Comparison of ENCODE assay signal across 1 cellular context in the genomic region with DNA sequence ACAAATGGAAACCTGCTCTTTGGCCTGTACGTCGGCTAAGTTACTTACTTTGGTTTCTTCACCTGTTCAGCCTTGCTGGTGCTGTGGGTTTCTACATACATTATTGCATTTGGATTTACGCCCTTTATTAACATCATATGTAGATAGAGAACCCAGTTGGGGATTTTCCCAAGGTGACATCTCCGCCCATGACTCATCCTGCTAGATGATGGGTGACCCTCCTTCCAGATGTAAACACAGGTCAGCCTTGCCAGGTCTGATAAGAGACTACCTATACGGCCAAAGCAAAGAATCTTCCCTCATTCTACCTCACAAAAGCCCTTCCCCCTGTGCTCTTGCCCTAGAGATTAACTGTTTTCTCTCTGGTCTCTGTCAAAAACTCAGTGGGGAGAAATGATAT.
TF ChIP-seq lines count a peak whose summit lies in the region.

No MANE protein-coding gene starts in this region.

TF ChIP-seq in GM23338, 12 proteins besides CTCF, POLR2A, EP300 and RAD21 (continued from another document):
- TF ChIP-seq, protein P1, sequence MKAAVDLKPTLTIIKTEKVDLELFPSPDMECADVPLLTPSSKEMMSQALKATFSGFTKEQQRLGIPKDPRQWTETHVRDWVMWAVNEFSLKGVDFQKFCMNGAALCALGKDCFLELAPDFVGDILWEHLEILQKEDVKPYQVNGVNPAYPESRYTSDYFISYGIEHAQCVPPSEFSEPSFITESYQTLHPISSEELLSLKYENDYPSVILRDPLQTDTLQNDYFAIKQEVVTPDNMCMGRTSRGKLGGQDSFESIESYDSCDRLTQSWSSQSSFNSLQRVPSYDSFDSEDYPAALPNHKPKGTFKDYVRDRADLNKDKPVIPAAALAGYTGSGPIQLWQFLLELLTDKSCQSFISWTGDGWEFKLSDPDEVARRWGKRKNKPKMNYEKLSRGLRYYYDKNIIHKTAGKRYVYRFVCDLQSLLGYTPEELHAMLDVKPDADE (IDR thresholded peaks at IDR 0.05): no peak
- TF ChIP-seq NANOG (IDR thresholded peaks at IDR 0.05; ENCODE audit: borderline replicate concordance) (no peak), CREB1 (CRISPR knock-in tag; IDR thresholded peaks at IDR 0.05; ENCODE audit: low read depth) (no peak), JUNB (IDR thresholded peaks at IDR 0.05; ENCODE audit: unreplicated experiment) (no peak), EZH2 (IDR thresholded peaks at IDR 0.05; ENCODE audit: low read depth, unreplicated experiment) (no peak), EZH2phosphoT487 (IDR thresholded peaks at IDR 0.05; ENCODE audit: unreplicated experiment) (no peak), ZNF114 (CRISPR knock-in tag; IDR thresholded peaks at IDR 0.05) (no peak), STAT1 (IDR thresholded peaks at IDR 0.05; ENCODE audit: unreplicated experiment) (no peak)
- TF ChIP-seq, protein P2, sequence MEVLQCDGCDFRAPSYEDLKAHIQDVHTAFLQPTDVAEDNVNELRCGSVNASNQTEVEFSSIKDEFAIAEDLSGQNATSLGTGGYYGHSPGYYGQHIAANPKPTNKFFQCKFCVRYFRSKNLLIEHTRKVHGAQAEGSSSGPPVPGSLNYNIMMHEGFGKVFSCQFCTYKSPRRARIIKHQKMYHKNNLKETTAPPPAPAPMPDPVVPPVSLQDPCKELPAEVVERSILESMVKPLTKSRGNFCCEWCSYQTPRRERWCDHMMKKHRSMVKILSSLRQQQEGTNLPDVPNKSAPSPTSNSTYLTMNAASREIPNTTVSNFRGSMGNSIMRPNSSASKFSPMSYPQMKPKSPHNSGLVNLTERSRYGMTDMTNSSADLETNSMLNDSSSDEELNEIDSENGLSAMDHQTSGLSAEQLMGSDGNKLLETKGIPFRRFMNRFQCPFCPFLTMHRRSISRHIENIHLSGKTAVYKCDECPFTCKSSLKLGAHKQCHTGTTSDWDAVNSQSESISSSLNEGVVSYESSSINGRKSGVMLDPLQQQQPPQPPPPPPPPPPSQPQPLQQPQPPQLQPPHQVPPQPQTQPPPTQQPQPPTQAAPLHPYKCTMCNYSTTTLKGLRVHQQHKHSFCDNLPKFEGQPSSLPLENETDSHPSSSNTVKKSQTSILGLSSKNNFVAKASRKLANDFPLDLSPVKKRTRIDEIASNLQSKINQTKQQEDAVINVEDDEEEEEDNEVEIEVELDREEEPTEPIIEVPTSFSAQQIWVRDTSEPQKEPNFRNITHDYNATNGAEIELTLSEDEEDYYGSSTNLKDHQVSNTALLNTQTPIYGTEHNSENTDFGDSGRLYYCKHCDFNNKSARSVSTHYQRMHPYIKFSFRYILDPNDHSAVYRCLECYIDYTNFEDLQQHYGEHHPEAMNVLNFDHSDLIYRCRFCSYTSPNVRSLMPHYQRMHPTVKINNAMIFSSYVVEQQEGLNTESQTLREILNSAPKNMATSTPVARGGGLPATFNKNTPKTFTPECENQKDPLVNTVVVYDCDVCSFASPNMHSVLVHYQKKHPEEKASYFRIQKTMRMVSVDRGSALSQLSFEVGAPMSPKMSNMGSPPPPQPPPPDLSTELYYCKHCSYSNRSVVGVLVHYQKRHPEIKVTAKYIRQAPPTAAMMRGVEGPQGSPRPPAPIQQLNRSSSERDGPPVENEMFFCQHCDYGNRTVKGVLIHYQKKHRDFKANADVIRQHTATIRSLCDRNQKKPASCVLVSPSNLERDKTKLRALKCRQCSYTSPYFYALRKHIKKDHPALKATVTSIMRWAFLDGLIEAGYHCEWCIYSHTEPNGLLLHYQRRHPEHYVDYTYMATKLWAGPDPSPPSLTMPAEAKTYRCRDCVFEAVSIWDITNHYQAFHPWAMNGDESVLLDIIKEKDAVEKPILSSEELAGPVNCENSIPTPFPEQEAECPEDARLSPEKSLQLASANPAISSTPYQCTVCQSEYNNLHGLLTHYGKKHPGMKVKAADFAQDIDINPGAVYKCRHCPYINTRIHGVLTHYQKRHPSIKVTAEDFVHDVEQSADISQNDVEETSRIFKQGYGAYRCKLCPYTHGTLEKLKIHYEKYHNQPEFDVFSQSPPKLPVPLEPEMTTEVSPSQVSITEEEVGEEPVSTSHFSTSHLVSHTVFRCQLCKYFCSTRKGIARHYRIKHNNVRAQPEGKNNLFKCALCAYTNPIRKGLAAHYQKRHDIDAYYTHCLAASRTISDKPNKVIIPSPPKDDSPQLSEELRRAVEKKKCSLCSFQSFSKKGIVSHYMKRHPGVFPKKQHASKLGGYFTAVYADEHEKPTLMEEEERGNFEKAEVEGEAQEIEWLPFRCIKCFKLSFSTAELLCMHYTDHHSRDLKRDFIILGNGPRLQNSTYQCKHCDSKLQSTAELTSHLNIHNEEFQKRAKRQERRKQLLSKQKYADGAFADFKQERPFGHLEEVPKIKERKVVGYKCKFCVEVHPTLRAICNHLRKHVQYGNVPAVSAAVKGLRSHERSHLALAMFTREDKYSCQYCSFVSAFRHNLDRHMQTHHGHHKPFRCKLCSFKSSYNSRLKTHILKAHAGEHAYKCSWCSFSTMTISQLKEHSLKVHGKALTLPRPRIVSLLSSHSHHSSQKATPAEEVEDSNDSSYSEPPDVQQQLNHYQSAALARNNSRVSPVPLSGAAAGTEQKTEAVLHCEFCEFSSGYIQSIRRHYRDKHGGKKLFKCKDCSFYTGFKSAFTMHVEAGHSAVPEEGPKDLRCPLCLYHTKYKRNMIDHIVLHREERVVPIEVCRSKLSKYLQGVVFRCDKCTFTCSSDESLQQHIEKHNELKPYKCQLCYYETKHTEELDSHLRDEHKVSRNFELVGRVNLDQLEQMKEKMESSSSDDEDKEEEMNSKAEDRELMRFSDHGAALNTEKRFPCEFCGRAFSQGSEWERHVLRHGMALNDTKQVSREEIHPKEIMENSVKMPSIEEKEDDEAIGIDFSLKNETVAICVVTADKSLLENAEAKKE (CRISPR knock-in tag; IDR thresholded peaks at IDR 0.05): no peak
